In the genomic region with DNA sequence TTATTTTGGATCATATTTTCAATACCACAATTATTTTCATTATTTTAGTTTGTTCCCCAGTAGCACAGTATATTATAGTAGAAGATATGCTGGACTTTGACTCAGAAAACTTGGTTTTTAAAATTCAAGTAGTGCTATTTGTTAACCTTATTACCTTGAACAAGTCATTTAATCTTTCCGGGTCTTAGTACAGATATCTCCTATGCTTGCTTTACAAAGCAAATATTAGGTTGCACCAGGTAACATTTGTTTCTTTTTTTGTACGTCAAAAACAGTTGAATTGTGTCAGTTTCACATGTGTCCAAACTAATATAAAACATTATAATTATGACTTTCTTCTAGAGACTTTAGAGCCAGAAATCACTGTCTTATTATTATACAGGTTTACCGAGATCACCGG, we compare ENCODE assay signal across 27 cellular contexts.
"Had no signal": no experiment of that assay in that cellular context is flagged by ENCODE, and none has a peak within 500 bp of the region (broad histone marks: within the 10 kb centered on the region; RNA-seq: fewer than 3 reads in every experiment).

No MANE protein-coding gene starts in this region.

- H3K27me3 ChIP-seq: neutrophil, stomach, thyroid gland, tibial nerve, upper lobe of left lung, vagina had no signal

- H3K9me3 Mint-ChIP-seq: natural killer cell treated with Interleukin-12 subunit alpha and Interleukin-12 subunit beta and Interleukin-15 and Interleukin-18, amount 100 ng/mL, for 72 hours; nephron progenitor cell; neural crest cell; stimulated activated effector memory CD8-positive, alpha-beta T cell treated with anti-CD3 and anti-CD28 coated beads, Interleukin-12 subunit alpha, Interleukin-12 subunit beta, amount 100 ng/mL, for 72 hours; stimulated activated naive B cell treated with anti-CD40 and anti-IgM and Interleukin-4, amounts not matched to agents 10 μg/mL and 1 μg/mL and 100 μg/mL, for 72 hours; stimulated activated naive CD8-positive, alpha-beta T cell treated with anti-CD3 and anti-CD28 coated beads, Interleukin-15, Interleukin-2, amounts not matched to agents 100 ng/mL and 50 ng/mL, for 24 hours had no signal

- H3K4me3 Mint-ChIP-seq: naive thymus-derived CD8-positive, alpha-beta T cell; natural killer cell treated with Interleukin-12 subunit alpha and Interleukin-12 subunit beta and Interleukin-15 and Interleukin-18, amount 100 ng/mL, for 72 hours; nephron progenitor cell; neural crest cell; stimulated activated effector memory CD8-positive, alpha-beta T cell treated with anti-CD3 and anti-CD28 coated beads, Interleukin-12 subunit alpha, Interleukin-12 subunit beta, amount 100 ng/mL, for 72 hours; stimulated activated naive B cell treated with anti-CD40 and anti-IgM and Interleukin-4, amounts not matched to agents 10 μg/mL and 1 μg/mL and 100 μg/mL, for 72 hours; stimulated activated naive CD8-positive, alpha-beta T cell treated with anti-CD3 and anti-CD28 coated beads, Interleukin-15, Interleukin-2, amounts not matched to agents 100 ng/mL and 50 ng/mL, for 24 hours had no signal

- H3K27me3 Mint-ChIP-seq: naive thymus-derived CD8-positive, alpha-beta T cell; natural killer cell treated with Interleukin-12 subunit alpha and Interleukin-12 subunit beta and Interleukin-15 and Interleukin-18, amount 100 ng/mL, for 72 hours; progenitor cell of endocrine pancreas; stimulated activated naive B cell treated with anti-CD40 and anti-IgM and Interleukin-4, amounts not matched to agents 10 μg/mL and 1 μg/mL and 100 μg/mL, for 72 hours; stimulated activated naive CD8-positive, alpha-beta T cell treated with anti-CD3 and anti-CD28 coated beads, Interleukin-15, Interleukin-2, amounts not matched to agents 100 ng/mL and 50 ng/mL, for 24 hours had no signal

- H3K36me3 Mint-ChIP-seq: natural killer cell treated with Interleukin-12 subunit alpha and Interleukin-12 subunit beta and Interleukin-15 and Interleukin-18, amount 100 ng/mL, for 72 hours; stimulated activated effector memory CD8-positive, alpha-beta T cell treated with anti-CD3 and anti-CD28 coated beads, Interleukin-12 subunit alpha, Interleukin-12 subunit beta, amount 100 ng/mL, for 72 hours had no signal

- ATAC-seq: naive thymus-derived CD8-positive, alpha-beta T cell; natural killer cell treated with Interleukin-12 subunit alpha and Interleukin-12 subunit beta and Interleukin-15 and Interleukin-18, amount 100 ng/mL, for 72 hours; psoas muscle; right cardiac atrium; stimulated activated effector memory CD8-positive, alpha-beta T cell treated with anti-CD3 and anti-CD28 coated beads, Interleukin-12 subunit alpha, Interleukin-12 subunit beta, amount 100 ng/mL, for 72 hours; stimulated activated naive B cell treated with anti-CD40 and anti-IgM and Interleukin-4, amounts not matched to agents 10 μg/mL and 1 μg/mL and 100 μg/mL, for 72 hours had no signal

- H3K79me2 ChIP-seq: parathyroid adenoma had no signal

- H3K27ac ChIP-seq: neutrophil, parathyroid adenoma, psoas muscle, skin epidermis, stomach, thoracic aorta, thyroid gland, tibial nerve, upper lobe of left lung, vagina had no signal

- H3K4me3 ChIP-seq: psoas muscle, skin epidermis, stomach, thoracic aorta, thyroid gland, tibial nerve, upper lobe of left lung, vagina had no signal

- FAIRE-seq: urothelium cell line had no signal

- DNase-seq: naive thymus-derived CD8-positive, alpha-beta T cell; nephron progenitor cell; nucleus accumbens; posterior cingulate gyrus; psoas muscle; right cardiac atrium; stimulated activated CD4-positive, alpha-beta T cell treated with anti-CD3 and anti-CD28 coated beads, Interleukin-15, amount 100 ng/mL, for 24 hours; stimulated activated CD4-positive, alpha-beta T cell treated with anti-CD3 and anti-CD28 coated beads, Interleukin-2, amount 100 ng/mL, for 24 hours; stimulated activated CD4-positive, alpha-beta T cell treated with anti-CD3 and anti-CD28 coated beads, Interleukin-2, amount 100 ng/mL, for 48 hours; stimulated activated CD4-positive, alpha-beta T cell treated with anti-CD3 and anti-CD28 coated beads, Interleukin-4, amount 100 ng/mL, for 24 hours; stimulated activated naive B cell treated with anti-CD40 and anti-IgM and Interleukin-4, amounts not matched to agents 10 μg/mL and 1 μg/mL and 100 μg/mL, for 72 hours; stimulated activated naive CD4-positive, alpha-beta T cell treated with Interleukin-2 at 50 U/mL for 16 hours; stomach; thyroid gland; upper lobe of left lung had no signal

- H3K9me3 ChIP-seq: neutrophil, psoas muscle, stomach, thoracic aorta, thyroid gland, tibial nerve, upper lobe of left lung, vagina had no signal

- H3K27ac Mint-ChIP-seq: naive thymus-derived CD8-positive, alpha-beta T cell; natural killer cell treated with Interleukin-12 subunit alpha and Interleukin-12 subunit beta and Interleukin-15 and Interleukin-18, amount 100 ng/mL, for 72 hours; nephron progenitor cell; progenitor cell of endocrine pancreas; stimulated activated effector memory CD8-positive, alpha-beta T cell treated with anti-CD3 and anti-CD28 coated beads, Interleukin-12 subunit alpha, Interleukin-12 subunit beta, amount 100 ng/mL, for 72 hours; stimulated activated naive B cell treated with anti-CD40 and anti-IgM and Interleukin-4, amounts not matched to agents 10 μg/mL and 1 μg/mL and 100 μg/mL, for 72 hours; stimulated activated naive CD8-positive, alpha-beta T cell treated with anti-CD3 and anti-CD28 coated beads, Interleukin-15, Interleukin-2, amounts not matched to agents 100 ng/mL and 50 ng/mL, for 24 hours had no signal

- H3K4me1 ChIP-seq: parathyroid adenoma, psoas muscle, thyroid gland, upper lobe of left lung, vagina had no signal

- H3K4me1 Mint-ChIP-seq: naive thymus-derived CD8-positive, alpha-beta T cell; nephron progenitor cell; neural crest cell; stimulated activated effector memory CD8-positive, alpha-beta T cell treated with anti-CD3 and anti-CD28 coated beads, Interleukin-12 subunit alpha, Interleukin-12 subunit beta, amount 100 ng/mL, for 72 hours; stimulated activated naive B cell treated with anti-CD40 and anti-IgM and Interleukin-4, amounts not matched to agents 10 μg/mL and 1 μg/mL and 100 μg/mL, for 72 hours had no signal

- H3K36me3 ChIP-seq: neutrophil, stomach, thoracic aorta, thyroid gland, tibial nerve, upper lobe of left lung, vagina had no signal

- H3K9ac ChIP-seq: parathyroid adenoma had no signal

- H2AFZ ChIP-seq: parathyroid adenoma had no signal
